ENCODE assay signal across 21 cellular contexts in the genomic region with DNA sequence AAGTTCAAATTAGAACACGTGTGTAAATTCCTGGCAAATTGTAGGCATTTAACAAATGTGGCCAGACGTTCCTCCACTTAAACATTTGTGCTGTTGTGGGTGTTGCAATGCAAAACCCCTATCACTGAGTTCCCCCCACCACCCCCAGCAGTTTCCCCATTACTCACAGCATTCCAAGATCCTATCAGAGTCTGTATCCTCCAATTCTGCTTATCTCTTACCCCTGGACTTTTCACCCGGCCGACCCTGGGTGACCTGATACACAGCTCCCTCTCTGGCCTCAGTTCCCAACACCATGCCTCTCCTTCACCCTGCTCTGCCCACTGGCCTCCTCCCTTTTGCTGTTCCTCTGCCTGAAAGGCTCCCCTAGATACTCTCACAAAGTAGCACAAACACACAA.
"Had no signal": no experiment of that assay in that cellular context is flagged by ENCODE, and none has a peak within 500 bp of the region (broad histone marks: within the 10 kb centered on the region; RNA-seq: fewer than 3 reads in every experiment).

No MANE protein-coding gene starts in this region.

- H3K4me3 ChIP-seq: dorsolateral prefrontal cortex, gastroesophageal sphincter, heart right ventricle, mucosa of descending colon, tibial nerve, vagina had no signal

- H3K4me1 Mint-ChIP-seq: activated B cell treated with CpG ODN at 0.5 μM for 24 hours; activated CD4-positive, alpha-beta T cell treated with anti-CD3 and anti-CD28 coated beads, Interleukin-2, amount 10 ng/mL, durations not matched to agents 24 days and 14 days; naive thymus-derived CD4-positive, alpha-beta T cell had no signal

- H3K27ac Mint-ChIP-seq: activated B cell treated with CpG ODN at 0.5 μM for 24 hours; activated CD4-positive, alpha-beta T cell treated with anti-CD3 and anti-CD28 coated beads, Interleukin-2, amount 10 ng/mL, durations not matched to agents 24 days and 14 days; activated naive CD4-positive, alpha-beta T cell treated with anti-CD3 and anti-CD28 coated beads, Interleukin-2, amount 50 U/mL, for 72 hours; activated T-cell treated with anti-CD3 and anti-CD28 coated beads, Interleukin-2, amount 50 U/mL, for 72 hours; endodermal cell; naive thymus-derived CD4-positive, alpha-beta T cell had no signal

- H3K36me3 ChIP-seq: gastroesophageal sphincter, heart right ventricle, tibial nerve, vagina had no signal

- H3K9me3 Mint-ChIP-seq: activated B cell treated with CpG ODN at 0.5 μM for 24 hours; activated CD4-positive, alpha-beta T cell treated with anti-CD3 and anti-CD28 coated beads, Interleukin-2, amount 10 ng/mL, durations not matched to agents 24 days and 14 days; activated naive CD4-positive, alpha-beta T cell treated with anti-CD3 and anti-CD28 coated beads, Interleukin-2, amount 50 U/mL, for 72 hours had no signal

- H3K4me1 ChIP-seq: gastroesophageal sphincter, heart right ventricle, tibial nerve had no signal

- DNase-seq: activated B cell treated with CpG ODN at 0.5 μM for 24 hours; activated CD4-positive, alpha-beta T cell treated with anti-CD3 and anti-CD28 coated beads, Interleukin-2, amount 10 ng/mL, durations not matched to agents 24 days and 14 days; activated CD8-positive, alpha-beta memory T cell treated with anti-CD3 and anti-CD28 coated beads, Interleukin-2, amount 50 U/mL, for 48 hours; activated gamma-delta T cell; activated T-cell treated with anti-CD3 and anti-CD28 coated beads, Interleukin-2, amount 50 U/mL, for 72 hours; amniotic stem cell; dorsolateral prefrontal cortex; endodermal cell; heart right ventricle; mammary epithelial cell; mucosa of descending colon; naive thymus-derived CD4-positive, alpha-beta T cell; retina; stimulated activated CD4-positive, alpha-beta T cell treated with anti-CD3 and anti-CD28 coated beads, Interleukin-4, amount 100 ng/mL, for 24 hours; stimulated activated naive CD4-positive, alpha-beta T cell had no signal

- FAIRE-seq: islet of Langerhans had no signal

- H3K36me3 Mint-ChIP-seq: activated naive CD4-positive, alpha-beta T cell treated with anti-CD3 and anti-CD28 coated beads, Interleukin-2, amount 50 U/mL, for 72 hours; naive thymus-derived CD4-positive, alpha-beta T cell had no signal

- ATAC-seq: activated naive CD4-positive, alpha-beta T cell treated with anti-CD3 and anti-CD28 coated beads, Interleukin-2, amount 50 U/mL, for 72 hours; activated T-cell treated with anti-CD3 and anti-CD28 coated beads, Interleukin-2, amount 50 U/mL, for 72 hours; gastroesophageal sphincter; heart right ventricle; left lobe of liver; mucosa of descending colon; naive thymus-derived CD4-positive, alpha-beta T cell had no signal

- H3K27me3 Mint-ChIP-seq: activated B cell treated with CpG ODN at 0.5 μM for 24 hours had no signal

- H3K27me3 ChIP-seq: dorsolateral prefrontal cortex, gastroesophageal sphincter, heart right ventricle, tibial nerve, vagina had no signal

- H3K4me3 Mint-ChIP-seq: activated B cell treated with CpG ODN at 0.5 μM for 24 hours; activated CD4-positive, alpha-beta T cell treated with anti-CD3 and anti-CD28 coated beads, Interleukin-2, amount 10 ng/mL, durations not matched to agents 24 days and 14 days; activated T-cell treated with anti-CD3 and anti-CD28 coated beads, Interleukin-2, amount 50 U/mL, for 72 hours; endodermal cell; naive thymus-derived CD4-positive, alpha-beta T cell had no signal

- H3K9me3 ChIP-seq: vagina had no signal

- H3K27ac ChIP-seq: dorsolateral prefrontal cortex, gastroesophageal sphincter, heart right ventricle, tibial nerve, vagina had no signal
